14 cellular contexts compared by ENCODE assay signal in genomic region chr1:10709646-10710045, GRCh38.
DNase-seq lines count a peak whose midpoint lies in the region; ATAC-seq and TF ChIP-seq lines count a peak whose summit lies in the region.
"Had no signal": no experiment of that assay in that cellular context is flagged by ENCODE, and none has a peak within 500 bp of the region (broad histone marks: within the 10 kb centered on the region; RNA-seq: fewer than 3 reads in every experiment).

No MANE protein-coding gene starts in this region.

- H3K27ac ChIP-seq in HUES64 (ENCODE audit: low read depth, low read length) (no peak overlapping the region; the same call in 1 of the 2 replicates), ectodermal cell (ENCODE audit: insufficient read depth, low read depth, low read length, poor library complexity, severe bottlenecking) (peak overlapping the region; percentile 89)
- H3K27ac ChIP-seq: SK-N-MC had no signal

- peak; percentile 5 for ATAC-seq in stimulated activated memory B cell treated with anti-CD40 and anti-IgM and Interleukin-4, amounts not matched to agents 10 μg/mL and 1 μg/mL and 100 μg/mL, for 72 hours
- ATAC-seq in GM18909 (IDR thresholded peaks at IDR 0.05; ENCODE audit: poor library complexity, unreplicated experiment): no peak

- H3K36me3 ChIP-seq in HUES64 (ENCODE audit: insufficient read depth, low read length) (no peaks in the 10 kb centered on the region), ectodermal cell (ENCODE audit: control insufficient read depth, insufficient read depth, low read length) (no peaks in the 10 kb centered on the region)

- H3K4me1 Mint-ChIP-seq in nephron progenitor cell: peaks cover 53% of the 10 kb centered on the region
- H3K4me1 Mint-ChIP-seq in stimulated activated memory B cell treated with anti-CD40 and anti-IgM and Interleukin-4, amounts not matched to agents 10 μg/mL and 1 μg/mL and 100 μg/mL, for 72 hours: no peaks in the 10 kb centered on the region

- WGBS in HUES64: 50% methylated on average over 19 of the region's 19 CpGs
- 37 to 40% methylated on average over 19 of the region's 19 CpGs for WGBS in ectodermal cell, 2 experiments

- H3K4me3 Mint-ChIP-seq in nephron progenitor cell: peak overlapping the region; percentile 58
- H3K4me3 Mint-ChIP-seq in stimulated activated memory B cell treated with anti-CD40 and anti-IgM and Interleukin-4, amounts not matched to agents 10 μg/mL and 1 μg/mL and 100 μg/mL, for 72 hours: no peak overlapping the region

- DNase-seq in nephron progenitor cell (no peak), SKM-1 (lab: John Stamatoyannopoulos, UW; ENCODE audit: unreplicated experiment) (no peak), GM19240 (ENCODE audit: insufficient read length, low spot score) (no peak)
- DNase-seq: ACHN; NCI-H1105 treated with DMSO at 0.1 percent for 48 hours; NCI-H1694; NCI-H2081 treated with DMSO at 0.1 percent for 48 hours; NK-92 treated with Interleukin-12 subunit alpha and Interleukin-12 subunit beta, amount 100 ng/mL, for 24 hours; Right ventricle myocardium superior had no signal

- TF ChIP-seq CTCF in nephron progenitor cell (IDR thresholded peaks at IDR 0.05): no peak

- no peaks in the 10 kb centered on the region for H3K36me3 Mint-ChIP-seq in nephron progenitor cell (ENCODE audit: low read depth)
- no peaks in the 10 kb centered on the region for H3K36me3 Mint-ChIP-seq in stimulated activated memory B cell treated with anti-CD40 and anti-IgM and Interleukin-4, amounts not matched to agents 10 μg/mL and 1 μg/mL and 100 μg/mL, for 72 hours

- no peak overlapping the region for H3K9ac ChIP-seq in HUES64 (ENCODE audit: low read depth, low read length)

- H3K27ac Mint-ChIP-seq in nephron progenitor cell: no peak overlapping the region
- no peak overlapping the region for H3K27ac Mint-ChIP-seq in stimulated activated memory B cell treated with anti-CD40 and anti-IgM and Interleukin-4, amounts not matched to agents 10 μg/mL and 1 μg/mL and 100 μg/mL, for 72 hours

- H3K27me3 ChIP-seq in HUES64 (ENCODE audit: insufficient read depth, low read length) (peaks cover 10% of the 10 kb centered on the region), ectodermal cell (ENCODE audit: control insufficient read depth, insufficient read depth, low read length, poor library complexity, severe bottlenecking) (peaks cover 13% of the 10 kb centered on the region)

- H3K4me1 ChIP-seq in HUES64 (ENCODE audit: insufficient read depth, low read length) (peaks cover 21% of the 10 kb centered on the region; the same call in 1 of the 2 replicates), ectodermal cell (ENCODE audit: control insufficient read depth, insufficient read depth, low read length) (peaks cover 83% of the 10 kb centered on the region)

- H3K9me3 Mint-ChIP-seq in nephron progenitor cell: no peaks in the 10 kb centered on the region
- H3K9me3 Mint-ChIP-seq in stimulated activated memory B cell treated with anti-CD40 and anti-IgM and Interleukin-4, amounts not matched to agents 10 μg/mL and 1 μg/mL and 100 μg/mL, for 72 hours: no peaks in the 10 kb centered on the region

- H3K4me3 ChIP-seq in HUES64 (ENCODE audit: low read length) (peak overlapping the region; percentile 7; the same call in 1 of the 2 replicates), ectodermal cell (ENCODE audit: insufficient read depth, low read depth, low read length) (no peak overlapping the region)
- H3K4me3 ChIP-seq: SK-N-MC had no signal

- H3K27me3 Mint-ChIP-seq in nephron progenitor cell (ENCODE audit: low read depth, poor library complexity): peaks cover 88% of the 10 kb centered on the region
- peaks cover 42% of the 10 kb centered on the region for H3K27me3 Mint-ChIP-seq in stimulated activated memory B cell treated with anti-CD40 and anti-IgM and Interleukin-4, amounts not matched to agents 10 μg/mL and 1 μg/mL and 100 μg/mL, for 72 hours

- H3K9me3 ChIP-seq in HUES64 (ENCODE audit: insufficient read depth, low read depth, low read length) (no peaks in the 10 kb centered on the region), ectodermal cell (ENCODE audit: control insufficient read depth, low read length) (no peaks in the 10 kb centered on the region)
